21 cellular contexts compared by ENCODE assay signal in genomic region chrX:49116076-49116475, GRCh38.
"Had no signal": no experiment of that assay in that cellular context is flagged by ENCODE, and none has a peak within 500 bp of the region (broad histone marks: within the 10 kb centered on the region; RNA-seq: fewer than 3 reads in every experiment).

No MANE protein-coding gene starts in this region.

- H3K4me1 Mint-ChIP-seq: mesothelial cell of epicardium had no signal

- ATAC-seq: activated CD4-positive, CD25-positive, alpha-beta regulatory T cell treated with anti-CD3 and anti-CD28 coated beads, Interleukin-2, amount 50 U/mL, for 24 hours; activated T-cell treated with anti-CD3 and anti-CD28 coated beads, Interleukin-2, amount 50 U/mL, for 4 hours; heart right ventricle; psoas muscle; T-cell had no signal

- DNase-seq: activated CD4-positive, alpha-beta T cell treated with anti-CD3 and anti-CD28 coated beads, Interleukin-2, amount 50 U/mL, for 1 hour; activated T-cell treated with anti-CD3 and anti-CD28 coated beads, Interleukin-2, amount 50 U/mL, for 4 hours; amygdala; caudate nucleus; effector CD4-positive, alpha-beta T cell; esophagus squamous epithelium; foreskin melanocyte; heart right ventricle; naive B cell; occipital lobe; psoas muscle; stimulated activated CD4-positive, alpha-beta T cell treated with anti-CD3 and anti-CD28 coated beads, Interleukin-15, amount 100 ng/mL, for 24 hours; stimulated activated CD4-positive, alpha-beta T cell treated with anti-CD3 and anti-CD28 coated beads, Interleukin-2, amount 100 ng/mL, for 24 hours; stimulated activated naive CD4-positive, alpha-beta T cell; T-cell; T-helper 9 cell had no signal

- H3K9me3 Mint-ChIP-seq: activated T-cell treated with anti-CD3 and anti-CD28 coated beads, Interleukin-2, amount 50 U/mL, for 4 hours; activated T-helper 2 cell treated with anti-CD3 and anti-CD28 coated beads, Interferon-gamma antibody, Interleukin-2, Interleukin-4, amounts not matched to agents 10 μg/mL and 5 μg/mL and 100 μg/mL, durations not matched to agents 14 hours and 24 hours and 36 hours; dendritic cell treated with granulocyte-macrophage colony-stimulating factor and Interleukin-4, amounts not matched to agents 40 ng/mL and 50 ng/mL, for 4 days; naive B cell; T-cell had no signal

- H3K4me3 Mint-ChIP-seq: dendritic cell treated with granulocyte-macrophage colony-stimulating factor and Interleukin-4, amounts not matched to agents 40 ng/mL and 50 ng/mL, for 4 days; mesothelial cell of epicardium; neural progenitor cell had no signal

- H3K27ac Mint-ChIP-seq: activated T-helper 2 cell treated with anti-CD3 and anti-CD28 coated beads, Interferon-gamma antibody, Interleukin-2, Interleukin-4, amounts not matched to agents 10 μg/mL and 5 μg/mL and 100 μg/mL, durations not matched to agents 14 hours and 24 hours and 36 hours; dendritic cell treated with granulocyte-macrophage colony-stimulating factor and Interleukin-4, amounts not matched to agents 40 ng/mL and 50 ng/mL, for 4 days; mesothelial cell of epicardium; neural progenitor cell had no signal

- H3K27me3 Mint-ChIP-seq: dendritic cell treated with granulocyte-macrophage colony-stimulating factor and Interleukin-4, amounts not matched to agents 40 ng/mL and 50 ng/mL, for 4 days; naive B cell; T-cell had no signal
